ENCODE assay signal across 11 cellular contexts in the genomic region with DNA sequence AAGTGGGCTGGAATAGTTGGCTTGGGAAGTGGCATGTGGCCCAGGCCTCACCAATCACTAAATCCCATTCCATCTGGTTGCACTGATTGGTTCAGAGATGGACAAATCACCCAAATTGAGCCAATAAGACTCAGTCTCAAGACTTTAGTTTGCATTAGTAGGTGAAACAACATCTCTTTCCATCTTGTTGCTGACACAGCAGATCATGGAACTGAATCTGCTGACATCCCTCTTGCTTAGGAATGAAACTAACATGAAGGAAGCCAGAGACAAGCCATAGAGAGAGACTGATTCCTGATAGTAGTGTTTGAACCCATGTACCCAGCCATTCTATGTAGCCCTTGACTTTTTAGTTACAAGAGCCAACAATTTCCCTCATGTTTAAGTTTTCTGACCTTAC.
"Had no signal": no experiment of that assay in that cellular context is flagged by ENCODE, and none has a peak within 500 bp of the region (broad histone marks: within the 10 kb centered on the region; RNA-seq: fewer than 3 reads in every experiment).

No MANE protein-coding gene starts in this region.

- H3K4me3 ChIP-seq: GM23248, GM23338, HAP-1 had no signal

- H3K9me3 Mint-ChIP-seq: GM23338 had no signal

- H3K36me3 ChIP-seq: HAP-1 had no signal

- DNase-seq: GM23248, GOT3, H7, H9, HCEC 1CT, HFFc6 had no signal

- H3K27ac ChIP-seq: GM23248 had no signal

- H3K9ac ChIP-seq: GM23248 had no signal

- ATAC-seq: GM23338, HCT116 had no signal

- FAIRE-seq: H1, H54 had no signal

- H3K4me1 Mint-ChIP-seq: GM23338 had no signal

- H3K9me3 ChIP-seq: HAP-1 had no signal

- H3K27ac Mint-ChIP-seq: GM23338, H9, HFFc6 had no signal

- H2AFZ ChIP-seq: GM23248, GM23338 had no signal

- H3K4me1 ChIP-seq: HAP-1 had no signal

- H3K4me3 Mint-ChIP-seq: GM23338, H9, HFFc6 had no signal

- H3K4me2 ChIP-seq: GM23338 had no signal
